Comparison of ENCODE assay signal across 24 cellular contexts in genomic region chr7:17056491-17057142, GRCh38.
DNase-seq lines count a peak whose midpoint lies in the region; ATAC-seq, FAIRE-seq and TF ChIP-seq lines count a peak whose summit lies in the region.
"Had no signal": no experiment of that assay in that cellular context is flagged by ENCODE, and none has a peak within 500 bp of the region (broad histone marks: within the 10 kb centered on the region; RNA-seq: fewer than 3 reads in every experiment).

No MANE protein-coding gene starts in this region.

- no TSS peak for BruUV-seq in PC-3 (replicated peaks; lab: Mats Ljungman, UMichigan)

- peaks cover 49% of the 10 kb centered on the region for H3K4me1 Mint-ChIP-seq in osteocyte (ENCODE audit: unreplicated experiment)
- H3K4me1 Mint-ChIP-seq: nephron progenitor cell had no signal

- H3K27me3 ChIP-seq in DND-41 (ENCODE audit: insufficient read depth, low read length, poor library complexity) (no peaks in the 10 kb centered on the region), PC-3 (ENCODE audit: low read length) (no peaks in the 10 kb centered on the region)
- H3K27me3 ChIP-seq: left lung had no signal

- H3K4me2 ChIP-seq in DND-41 (ENCODE audit: insufficient read depth, low read length) (no peak overlapping the region), PC-3 (ENCODE audit: low read length) (no peak overlapping the region)

- no peak overlapping the region for H3K4me3 ChIP-seq in DND-41 (ENCODE audit: low read depth in 1 of 2, low read length in 2 of 2)
- no peak overlapping the region for H3K4me3 ChIP-seq in PC-3 (ENCODE audit: low read length)
- H3K4me3 ChIP-seq: left lung, thoracic aorta had no signal

- TF ChIP-seq CTCF in DND-41 (IDR thresholded peaks at IDR 0.05; ENCODE audit: borderline replicate concordance, extremely low read depth, low read length, poor library complexity, severe bottlenecking) (no peak), PC-3 (conservative IDR thresholded peaks at IDR 0.05; ENCODE audit: low read depth, low read length) (no peak), osteocyte (IDR thresholded peaks at IDR 0.05) (no peak)

- no peak overlapping the region for H3K9ac ChIP-seq in DND-41 (ENCODE audit: low read depth, low read length)
- H3K9ac ChIP-seq in PC-3 (ENCODE audit: low read length) = no peak overlapping the region

- peak overlapping the region; percentile 62 for H3K27ac ChIP-seq in DND-41 (ENCODE audit: low read length)
- H3K27ac ChIP-seq in PC-3 (ENCODE audit: low read length) = no peak overlapping the region
- H3K27ac ChIP-seq in epithelial cell of prostate = peak overlapping the region; percentile 70
- H3K27ac ChIP-seq: left lung, thoracic aorta had no signal

- H3F3A ChIP-seq in PC-3 (ENCODE audit: low read length, unreplicated experiment) = no peaks in the 10 kb centered on the region

- H3K4me1 ChIP-seq in DND-41 (ENCODE audit: insufficient read depth, low read length) (peaks cover 38% of the 10 kb centered on the region), PC-3 (ENCODE audit: insufficient read depth, low read length) (peaks cover 19% of the 10 kb centered on the region)

- no peak overlapping the region for H3K4me3 Mint-ChIP-seq in osteocyte (ENCODE audit: unreplicated experiment)
- H3K4me3 Mint-ChIP-seq: nephron progenitor cell; stimulated activated naive B cell treated with anti-CD40 and anti-IgM and Interleukin-4, amounts not matched to agents 10 μg/mL and 1 μg/mL and 100 μg/mL, for 72 hours; T-helper 17 cell had no signal

- H2AFZ ChIP-seq in DND-41 (ENCODE audit: low read depth, low read length) (peak overlapping the region; percentile 38; the same call in 1 of the 2 replicates), PC-3 (ENCODE audit: low read length) (no peak overlapping the region)

- H3K27me3 Mint-ChIP-seq in osteocyte (ENCODE audit: unreplicated experiment) = no peaks in the 10 kb centered on the region
- H3K27me3 Mint-ChIP-seq: T-helper 17 cell had no signal

- peaks cover 10% of the 10 kb centered on the region for H3K36me3 Mint-ChIP-seq in osteocyte (ENCODE audit: unreplicated experiment)
- H3K36me3 Mint-ChIP-seq: stimulated activated naive B cell treated with anti-CD40 and anti-IgM and Interleukin-4, amounts not matched to agents 10 μg/mL and 1 μg/mL and 100 μg/mL, for 72 hours had no signal

- H3K9me3 Mint-ChIP-seq in osteocyte (ENCODE audit: unreplicated experiment) = no peaks in the 10 kb centered on the region

- POLR2A ChIA-PET in PC-3 (lab: Charles Lee; ENCODE audit: unreplicated experiment) = interaction anchor here (0.5 kb wide), 1 partner anchor 128 kb away, joined by 5 read pairs; no protein-coding TSS in a partner anchor

- intact Hi-C loops in PC-3 (cut with micrococcal nuclease) = no loop called here

- no peaks in the 10 kb centered on the region for H3K36me3 ChIP-seq in DND-41 (ENCODE audit: insufficient read depth, low read length)
- no peaks in the 10 kb centered on the region for H3K36me3 ChIP-seq in PC-3 (ENCODE audit: low read depth, low read length)
- H3K36me3 ChIP-seq: left lung, thoracic aorta had no signal

- H3K79me2 ChIP-seq in DND-41 (ENCODE audit: insufficient read depth, low read length) (no peaks in the 10 kb centered on the region), PC-3 (ENCODE audit: low read length) (no peaks in the 10 kb centered on the region)

- ATAC-seq in DND-41 (ENCODE audit: insufficient read depth, low read depth) (peak; percentile 27; the same call in 2 of the 3 replicates), PC-3 (no peak)
- ATAC-seq: HepG2; left lung; stimulated activated naive B cell treated with anti-CD40 and anti-IgM and Interleukin-4, amounts not matched to agents 10 μg/mL and 1 μg/mL and 100 μg/mL, for 72 hours; T-helper 17 cell had no signal

- DNase-seq in DND-41 (no peak), PC-3 (peak; percentile 16), epithelial cell of prostate (ENCODE audit: low read depth, low spot score) (no peak), osteocyte (ENCODE audit: extremely low spot score, unreplicated experiment) (no peak), GM19239 (ENCODE audit: insufficient read length, low spot score) (no peak), NCI-H187 (lab: John Stamatoyannopoulos, UW) (no peak), SK-N-DZ (ENCODE audit: low spot score) (no peak)
- DNase-seq: activated CD4-positive, alpha-beta T cell treated with anti-CD3 and anti-CD28 coated beads, Interleukin-2, amount 50 U/mL, for 4 hours; activated T-cell treated with anti-CD3 and anti-CD28 coated beads for 4 hours; central memory CD4-positive, alpha-beta T cell; DMS79 treated with DMSO at 0.1 percent for 48 hours; erythroblast; left lung; midbrain; MM.1S; NCI-H146; NCI-H2171; NCI-H748 treated with DMSO at 0.1 percent for 48 hours; nephron progenitor cell; SHP77 treated with DMSO at 0.1 percent for 48 hours; stimulated activated naive B cell treated with anti-CD40 and anti-IgM and Interleukin-4, amounts not matched to agents 10 μg/mL and 1 μg/mL and 100 μg/mL, for 72 hours; T-helper 17 cell had no signal

- H3K9me3 ChIP-seq in DND-41 (ENCODE audit: insufficient read depth, low read length, severe bottlenecking) = no peaks in the 10 kb centered on the region
- H3K9me3 ChIP-seq in PC-3 (ENCODE audit: low read length) = no peaks in the 10 kb centered on the region
- H3K9me3 ChIP-seq: left lung, thoracic aorta had no signal

- CTCF ChIA-PET in PC-3 (lab: Charles Lee) = no interaction called here

- no peak for FAIRE-seq in GM19239 (lab: Jason Lieb, UNC)
- FAIRE-seq: HepG2 had no signal

- H3K9me2 ChIP-seq in PC-3 (replicated peaks; ENCODE audit: low read length) = no peaks in the 10 kb centered on the region

- H4K20me1 ChIP-seq in DND-41 (ENCODE audit: insufficient read depth, low read length) (no peaks in the 10 kb centered on the region), PC-3 (ENCODE audit: low read length) (no peaks in the 10 kb centered on the region)

- peak overlapping the region; percentile 60 for H3K27ac Mint-ChIP-seq in osteocyte (ENCODE audit: unreplicated experiment)
- H3K27ac Mint-ChIP-seq: nephron progenitor cell; stimulated activated naive B cell treated with anti-CD40 and anti-IgM and Interleukin-4, amounts not matched to agents 10 μg/mL and 1 μg/mL and 100 μg/mL, for 72 hours; T-helper 17 cell had no signal
